Comparison of ENCODE assay signal across 8 cellular contexts in the genomic region with DNA sequence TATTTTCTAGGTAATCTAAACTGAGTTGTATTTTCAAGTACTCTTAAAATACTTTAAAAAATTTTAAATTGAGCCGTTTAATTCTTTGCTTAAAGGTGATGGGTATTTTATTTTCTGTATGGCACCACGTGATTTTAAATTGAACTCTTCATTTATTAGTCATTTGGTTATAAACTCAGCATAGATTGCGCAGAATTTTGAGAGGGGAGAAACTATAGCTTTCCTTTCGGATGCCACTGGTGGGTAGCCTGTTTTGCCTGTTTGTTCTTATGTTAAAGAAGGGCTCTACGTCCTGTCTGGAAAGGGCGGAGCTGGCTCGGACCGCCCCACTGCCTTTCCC. TPM values are rescaled to one million over a fixed set of nuclear protein-coding genes. Genes with fewer than 3 reads are reported as not detected.
A peak's percentile ranks its signal among the peaks of the same experiment; 100 is the strongest.
DNase-seq lines count a peak whose midpoint lies in the region; ATAC-seq, FAIRE-seq and TF ChIP-seq lines count a peak whose summit lies in the region.

No MANE protein-coding gene starts in this region.

- peak overlapping the region; percentile 56 for H2AFZ ChIP-seq in astrocyte (ENCODE audit: low read depth, low read length)

- H3K4me3 ChIP-seq in astrocyte (ENCODE audit: insufficient read depth, low read depth, low read length) (peak overlapping the region; percentile 49), liver (ENCODE audit: low read depth in 1 of 3, low read length in 3 of 3) (peak overlapping the region; percentile 28 to 49 (median 38)), tibial nerve (peak overlapping the region; percentile 70 to 93 (median 88))

- peaks cover 4% of the 10 kb centered on the region for H4K20me1 ChIP-seq in astrocyte (ENCODE audit: insufficient read depth, low read length)

- peak overlapping the region; percentile 62 for H3K9ac ChIP-seq in astrocyte (ENCODE audit: low read length)
- H3K9ac ChIP-seq in liver (ENCODE audit: low read depth in 1 of 2, low read length in 2 of 2) = peak overlapping the region in 1 of 2 donors; percentile 52

- peaks cover 27% of the 10 kb centered on the region for H3K36me3 ChIP-seq in astrocyte (ENCODE audit: insufficient read depth, low read length)
- peaks cover 6 to 20% (median 8%) of the 10 kb centered on the region in 4 donors for H3K36me3 ChIP-seq in liver (ENCODE audit: control insufficient read depth in 4 of 4, insufficient read depth in 3 of 4, low read depth in 1 of 4, low read length in 3 of 4)
- H3K36me3 ChIP-seq in tibial nerve = peaks cover 0 to 66% (median 0%) of the 10 kb centered on the region in 3 donors

- H3K27me3 ChIP-seq in astrocyte (ENCODE audit: insufficient read depth, low read length) = no peaks in the 10 kb centered on the region
- H3K27me3 ChIP-seq in liver (ENCODE audit: control insufficient read depth in 4 of 4, insufficient read depth in 4 of 4, low read length in 3 of 4) = no peaks in the 10 kb centered on the region
- no peaks in the 10 kb centered on the region for H3K27me3 ChIP-seq in tibial nerve

- H3K27ac Mint-ChIP-seq in astrocyte (ENCODE audit: unreplicated experiment) = peak overlapping the region; percentile 85

- H3K27me3 Mint-ChIP-seq in activated T-cell treated with anti-CD3 and anti-CD28 coated beads, Interleukin-2, amount 50 U/mL, for 4 hours (ENCODE audit: low read depth) = no peaks in the 10 kb centered on the region
- H3K27me3 Mint-ChIP-seq in astrocyte (ENCODE audit: low read depth, unreplicated experiment) = no peaks in the 10 kb centered on the region

- H3K4me3 Mint-ChIP-seq in activated T-cell treated with anti-CD3 and anti-CD28 coated beads, Interleukin-2, amount 50 U/mL, for 4 hours = peak overlapping the region; percentile 94
- H3K4me3 Mint-ChIP-seq in astrocyte (ENCODE audit: unreplicated experiment) = peak overlapping the region; percentile 97

- TF ChIP-seq CTCF in astrocyte (IDR thresholded peaks at IDR 0.05; ENCODE audit: insufficient read depth, low read depth, low read length) (no peak), liver (IDR thresholded peaks at IDR 0.05; ENCODE audit: low read depth, low read length, missing input control) (no peak), tibial nerve (IDR thresholded peaks at IDR 0.05) (no peak)

- peaks cover 28% of the 10 kb centered on the region for H3K36me3 Mint-ChIP-seq in activated T-cell treated with anti-CD3 and anti-CD28 coated beads, Interleukin-2, amount 50 U/mL, for 4 hours (ENCODE audit: insufficient read depth)
- peaks cover 9% of the 10 kb centered on the region for H3K36me3 Mint-ChIP-seq in astrocyte (ENCODE audit: low read depth, unreplicated experiment)

- TF ChIP-seq EP300 in tibial nerve (IDR thresholded peaks at IDR 0.05) = no peak

- TF ChIP-seq RAD21 in liver (IDR thresholded peaks at IDR 0.05) = no peak

- no peak for DNase-seq in activated T-cell treated with anti-CD3 and anti-CD28 coated beads, Interleukin-2, amount 50 U/mL, for 4 hours
- no peak for DNase-seq in activated T-cell treated with anti-CD3 and anti-CD28 coated beads, Interleukin-2, amount 50 U/mL, for 48 hours
- DNase-seq in astrocyte (ENCODE audit: low read depth) (no peak), tibial nerve (ENCODE audit: low spot score in 2 of 2) (no peak)
- no peak for DNase-seq in stimulated activated CD4-positive, alpha-beta T cell treated with anti-CD3 and anti-CD28 coated beads, Interleukin-15, amount 100 ng/mL, for 24 hours

- under 1% methylated on average over 8 of the region's 8 CpGs for WGBS in liver
- 3 to 4% methylated on average over 7 to 8 of the region's 8 CpGs for WGBS in tibial nerve, 2 donors

- H3K4me2 ChIP-seq in astrocyte (ENCODE audit: low read length) = peak overlapping the region; percentile 84

- no peaks in the 10 kb centered on the region for H3K9me3 ChIP-seq in astrocyte (ENCODE audit: insufficient read depth, low read depth, low read length)
- H3K9me3 ChIP-seq in liver (ENCODE audit: control insufficient read depth in 4 of 4, low read length in 3 of 4) = no peaks in the 10 kb centered on the region
- H3K9me3 ChIP-seq in tibial nerve = no peaks in the 10 kb centered on the region

- H3K4me1 Mint-ChIP-seq in activated T-cell treated with anti-CD3 and anti-CD28 coated beads, Interleukin-2, amount 50 U/mL, for 4 hours (ENCODE audit: low read depth) = peaks cover 35% of the 10 kb centered on the region
- peaks cover 5% of the 10 kb centered on the region for H3K4me1 Mint-ChIP-seq in astrocyte (ENCODE audit: low read depth, unreplicated experiment)

- TF ChIP-seq POLR2A in tibial nerve (IDR thresholded peaks at IDR 0.05) = no peak

- H3K27ac ChIP-seq in astrocyte (ENCODE audit: low read depth, low read length) = peak overlapping the region; percentile 60
- peak overlapping the region; percentile 38 to 63 for H3K27ac ChIP-seq in liver (ENCODE audit: low read depth in 1 of 2, low read length in 2 of 2)
- peak overlapping the region; percentile 9 to 93 (median 90) for H3K27ac ChIP-seq in tibial nerve

- H3K4me1 ChIP-seq in astrocyte (ENCODE audit: insufficient read depth, low read length) = no peaks in the 10 kb centered on the region
- H3K4me1 ChIP-seq in liver (ENCODE audit: control insufficient read depth in 4 of 4, insufficient read depth in 4 of 4, low read length in 3 of 4) = peaks cover 9 to 32% (median 13%) of the 10 kb centered on the region in 4 donors
- peaks cover 0 to 12% (median 4%) of the 10 kb centered on the region in 4 donors for H3K4me1 ChIP-seq in tibial nerve

- no peak for FAIRE-seq in astrocyte (lab: Jason Lieb, UNC)

- no peak for ATAC-seq in activated T-cell treated with anti-CD3 and anti-CD28 coated beads, Interleukin-2, amount 50 U/mL, for 4 hours
- ATAC-seq in HG03025 (IDR thresholded peaks at IDR 0.05; ENCODE audit: low FRiP score, unreplicated experiment) = no peak
- no peak for ATAC-seq in HG03196 (IDR thresholded peaks at IDR 0.05; ENCODE audit: unreplicated experiment)

- peaks cover 42% of the 10 kb centered on the region for H3K79me2 ChIP-seq in astrocyte (ENCODE audit: insufficient read depth, low read length)

- no peaks in the 10 kb centered on the region for H3K9me3 Mint-ChIP-seq in activated T-cell treated with anti-CD3 and anti-CD28 coated beads, Interleukin-2, amount 50 U/mL, for 4 hours
- no peaks in the 10 kb centered on the region for H3K9me3 Mint-ChIP-seq in astrocyte (ENCODE audit: unreplicated experiment)

TF ChIP-seq in liver, 16 proteins besides CTCF, POLR2A, EP300 and RAD21 (continues in another document):
- TF ChIP-seq EGR1 (IDR thresholded peaks at IDR 0.05; ENCODE audit: low read depth in 2 of 2) (no peak), GABPA (IDR thresholded peaks at IDR 0.05 in 1 of 2, conservative IDR thresholded peaks at IDR 0.05 in 1 of 2) (no peak), RXRA (IDR thresholded peaks at IDR 0.05) (peak in 1 of 2 donors; percentile 9), NR2F2 (IDR thresholded peaks at IDR 0.05) (peak; percentile 12), HNF4G (IDR thresholded peaks at IDR 0.05) (no peak), FOXA2 (IDR thresholded peaks at IDR 0.05) (no peak), HNF4A (conservative IDR thresholded peaks at IDR 0.05) (no peak), SP1 (IDR thresholded peaks at IDR 0.05) (no peak)
- TF ChIP-seq, protein P1, sequence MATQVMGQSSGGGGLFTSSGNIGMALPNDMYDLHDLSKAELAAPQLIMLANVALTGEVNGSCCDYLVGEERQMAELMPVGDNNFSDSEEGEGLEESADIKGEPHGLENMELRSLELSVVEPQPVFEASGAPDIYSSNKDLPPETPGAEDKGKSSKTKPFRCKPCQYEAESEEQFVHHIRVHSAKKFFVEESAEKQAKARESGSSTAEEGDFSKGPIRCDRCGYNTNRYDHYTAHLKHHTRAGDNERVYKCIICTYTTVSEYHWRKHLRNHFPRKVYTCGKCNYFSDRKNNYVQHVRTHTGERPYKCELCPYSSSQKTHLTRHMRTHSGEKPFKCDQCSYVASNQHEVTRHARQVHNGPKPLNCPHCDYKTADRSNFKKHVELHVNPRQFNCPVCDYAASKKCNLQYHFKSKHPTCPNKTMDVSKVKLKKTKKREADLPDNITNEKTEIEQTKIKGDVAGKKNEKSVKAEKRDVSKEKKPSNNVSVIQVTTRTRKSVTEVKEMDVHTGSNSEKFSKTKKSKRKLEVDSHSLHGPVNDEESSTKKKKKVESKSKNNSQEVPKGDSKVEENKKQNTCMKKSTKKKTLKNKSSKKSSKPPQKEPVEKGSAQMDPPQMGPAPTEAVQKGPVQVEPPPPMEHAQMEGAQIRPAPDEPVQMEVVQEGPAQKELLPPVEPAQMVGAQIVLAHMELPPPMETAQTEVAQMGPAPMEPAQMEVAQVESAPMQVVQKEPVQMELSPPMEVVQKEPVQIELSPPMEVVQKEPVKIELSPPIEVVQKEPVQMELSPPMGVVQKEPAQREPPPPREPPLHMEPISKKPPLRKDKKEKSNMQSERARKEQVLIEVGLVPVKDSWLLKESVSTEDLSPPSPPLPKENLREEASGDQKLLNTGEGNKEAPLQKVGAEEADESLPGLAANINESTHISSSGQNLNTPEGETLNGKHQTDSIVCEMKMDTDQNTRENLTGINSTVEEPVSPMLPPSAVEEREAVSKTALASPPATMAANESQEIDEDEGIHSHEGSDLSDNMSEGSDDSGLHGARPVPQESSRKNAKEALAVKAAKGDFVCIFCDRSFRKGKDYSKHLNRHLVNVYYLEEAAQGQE (IDR thresholded peaks at IDR 0.05) = no peak
- TF ChIP-seq, protein P2, sequence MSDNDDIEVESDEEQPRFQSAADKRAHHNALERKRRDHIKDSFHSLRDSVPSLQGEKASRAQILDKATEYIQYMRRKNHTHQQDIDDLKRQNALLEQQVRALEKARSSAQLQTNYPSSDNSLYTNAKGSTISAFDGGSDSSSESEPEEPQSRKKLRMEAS (IDR thresholded peaks at IDR 0.05) = no peak

RNA-seq across cellular contexts. Expression of a gene that starts 0.4 kb away (rescaled TPM):
- 10 to 100 TPM; 18.5 to 18.9 (median 18.6) TPM for total RNA-seq in activated T-cell treated with anti-CD3 and anti-CD28 coated beads, Interleukin-2, amount 50 U/mL, for 4 hours
- 24.3 and 26.3 TPM in 2 replicates for total RNA-seq in astrocyte
- total RNA-seq in liver = 10 to 100 TPM; 18.7 to 21.2 TPM
- polyA plus RNA-seq in liver = 10 to 100 TPM in 1 of 2 donors, 1 to 10 TPM in 1; 5.9 to 15.8 TPM
- total RNA-seq in tibial nerve = 10 to 100 TPM in 3 of 4 donors, 1 to 10 TPM in 1; 9.9 to 13.8 (median 11.8) TPM

RNA-seq across cellular contexts. Expression of a gene that starts 22.6 kb away (rescaled TPM):
- 100 to 1,000 TPM; 149 to 177 (median 162) TPM for total RNA-seq in activated T-cell treated with anti-CD3 and anti-CD28 coated beads, Interleukin-2, amount 50 U/mL, for 4 hours
- total RNA-seq in astrocyte (70.0 and 74.1 TPM in 2 replicates), liver (10 to 100 TPM; 72.3 to 98.9 TPM), tibial nerve (10 to 100 TPM; 44.7 to 81.8 (median 68.3) TPM)
- polyA plus RNA-seq in liver = 10 to 100 TPM; 43.2 to 66.2 TPM

RNA-seq across cellular contexts. Expression of a gene that starts 34.2 kb away (rescaled TPM):
- 100 to 1,000 TPM; 109 to 115 (median 112) TPM for total RNA-seq in activated T-cell treated with anti-CD3 and anti-CD28 coated beads, Interleukin-2, amount 50 U/mL, for 4 hours
- total RNA-seq in astrocyte (80.5 and 94.0 TPM in 2 replicates), liver (10 to 100 TPM; 22.2 to 42.3 TPM), tibial nerve (10 to 100 TPM; 20.3 to 34.3 (median 31.3) TPM)
- 10 to 100 TPM; 16.5 to 17.8 TPM for polyA plus RNA-seq in liver
